ENCODE assay signal across 1 cellular context in genomic region chr14:102883028-102883953, GRCh38.
TF ChIP-seq lines count a peak whose summit lies in the region.

No MANE protein-coding gene starts in this region.

TF ChIP-seq in endothelial cell of umbilical vein, 7 proteins besides CTCF, POLR2A, EP300 and RAD21:
- TF ChIP-seq MAX (IDR thresholded peaks at IDR 0.05; ENCODE audit: insufficient read depth, insufficient read length): no peak
- TF ChIP-seq MYC (IDR thresholded peaks at IDR 0.05; ENCODE audit: low read depth, low read length): no peak
- no peak for TF ChIP-seq POLR2AphosphoS5 (IDR thresholded peaks at IDR 0.05; ENCODE audit: insufficient read depth, low read depth, low read length)
- TF ChIP-seq GATA2 (IDR thresholded peaks at IDR 0.05; ENCODE audit: insufficient read depth, insufficient read length, low read depth, low read length): no peak
- no peak for TF ChIP-seq FOS (IDR thresholded peaks at IDR 0.05; ENCODE audit: borderline replicate concordance, insufficient read depth, low read length)
- TF ChIP-seq JUN (IDR thresholded peaks at IDR 0.05; ENCODE audit: borderline replicate concordance, insufficient read depth, insufficient read length, low read depth): no peak
- no peak for TF ChIP-seq EZH2 (IDR thresholded peaks at IDR 0.05; ENCODE audit: borderline replicate concordance, low read depth, low read length, severe bottlenecking)
